11 cellular contexts compared by ENCODE assay signal in the genomic region with DNA sequence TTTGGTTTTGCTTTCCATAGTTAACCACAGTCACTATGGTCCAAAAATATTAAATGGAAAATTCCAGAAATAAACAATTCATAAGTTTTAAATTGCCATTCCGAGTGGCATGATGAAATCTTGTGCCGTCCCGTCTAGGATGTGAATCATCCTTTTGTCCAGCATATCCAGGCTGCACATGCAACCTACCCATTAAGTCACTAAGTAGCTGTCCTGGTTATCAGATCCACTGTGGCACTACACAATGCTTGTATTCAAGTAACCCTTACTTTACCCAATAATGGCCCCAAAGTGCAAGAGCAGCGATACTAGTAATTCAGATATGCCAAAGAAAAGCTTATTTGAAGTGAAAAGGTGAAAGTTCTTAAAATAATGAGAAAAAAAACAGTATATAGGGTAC. TPM values are rescaled to one million over a fixed set of nuclear protein-coding genes. Genes with fewer than 3 reads are reported as not detected.
DNase-seq lines count a peak whose midpoint lies in the region; FAIRE-seq and TF ChIP-seq lines count a peak whose summit lies in the region.
"Had no signal": no experiment of that assay in that cellular context is flagged by ENCODE, and none has a peak within 500 bp of the region (broad histone marks: within the 10 kb centered on the region; RNA-seq: fewer than 3 reads in every experiment).

No MANE protein-coding gene starts in this region.

- H3K79me2 ChIP-seq in osteoblast (ENCODE audit: insufficient read depth, low read length): peaks cover 98% of the 10 kb centered on the region

- intact Hi-C loops in ascending aorta (cut with DNase I): no loop called here

- peaks cover 64% of the 10 kb centered on the region for H4K20me1 ChIP-seq in osteoblast (ENCODE audit: insufficient read depth, low read length)

- no peak overlapping the region for H3K4me3 ChIP-seq in epithelial cell of esophagus (ENCODE audit: low read length)
- H3K4me3 ChIP-seq in osteoblast (ENCODE audit: insufficient read depth, low read length): no peak overlapping the region
- H3K4me3 ChIP-seq in ascending aorta: no peak overlapping the region
- H3K4me3 ChIP-seq: left ventricle myocardium inferior had no signal

- H3K9me3 ChIP-seq in osteoblast (ENCODE audit: low read depth, low read length) (no peaks in the 10 kb centered on the region), ascending aorta (no peaks in the 10 kb centered on the region)
- H3K9me3 ChIP-seq: left ventricle myocardium inferior had no signal

- DNase-seq in EH (ENCODE audit: low read depth) (peak; percentile 86), RKO (ENCODE audit: low spot score) (peak; percentile 62), epithelial cell of esophagus (ENCODE audit: low read depth) (peak; percentile 82), osteoblast (ENCODE audit: insufficient read length, low spot score, missing footprints) (peak; percentile 75), NCI-H2171 (lab: John Stamatoyannopoulos, UW) (no peak), ascending aorta (ENCODE audit: low spot score in 2 of 2) (no peak), frontal cortex (ENCODE audit: low spot score in 2 of 2) (no peak)
- no peak for DNase-seq in activated effector memory CD4-positive, alpha-beta T cell treated with Interleukin-2 at 50 U/mL for 16 hours
- DNase-seq: effector memory CD4-positive, alpha-beta T cell; left ventricle myocardium inferior had no signal

- peak overlapping the region; percentile 9 for H3K4me2 ChIP-seq in osteoblast (ENCODE audit: insufficient read depth, low read length)

- H3K27ac ChIP-seq in osteoblast (ENCODE audit: low read depth, low read length) (peak overlapping the region; percentile 69), ascending aorta (peak overlapping the region in 1 of 2 donors; percentile 26)

- H3K36me3 ChIP-seq in osteoblast (ENCODE audit: insufficient read depth, low read length): peaks cover 3% of the 10 kb centered on the region
- no peaks in the 10 kb centered on the region for H3K36me3 ChIP-seq in ascending aorta
- H3K36me3 ChIP-seq: left ventricle myocardium inferior had no signal

- TF ChIP-seq CTCF in epithelial cell of esophagus (IDR thresholded peaks at IDR 0.05; ENCODE audit: insufficient read depth, low read depth, low read length, missing control alignments) (no peak), osteoblast (IDR thresholded peaks at IDR 0.05; ENCODE audit: extremely low read depth, low read depth, low read length) (no peak), ascending aorta (IDR thresholded peaks at IDR 0.05) (no peak)

- H3K4me1 ChIP-seq in osteoblast (ENCODE audit: insufficient read depth, low read length) (peaks cover 10% of the 10 kb centered on the region), ascending aorta (peaks cover 0 to 6% of the 10 kb centered on the region in 2 donors)

- no peak for FAIRE-seq in frontal cortex (lab: Jason Lieb, UNC)
- FAIRE-seq: GM19239 had no signal

- no peaks in the 10 kb centered on the region for H3K27me3 ChIP-seq in osteoblast (ENCODE audit: insufficient read depth, low read length)
- no peaks in the 10 kb centered on the region for H3K27me3 ChIP-seq in ascending aorta

- no peak overlapping the region for H2AFZ ChIP-seq in osteoblast (ENCODE audit: low read length)

RNA-seq across cellular contexts. Expression of a gene that starts 10.7 kb away (rescaled TPM):
- total RNA-seq in osteoblast: 152 and 160 TPM in 2 replicates
- 59.3 TPM for total RNA-seq in ascending aorta
- total RNA-seq in frontal cortex: 177 TPM

Comparison
In these comparisons a context has a peak if more than half of its experiments do, and no peak if none do; other contexts are left out.
1. DNase-seq: peak in EH (single experiment), RKO (single experiment), epithelial cell of esophagus (single experiment) and osteoblast (single experiment); none in NCI-H2171 (single experiment), ascending aorta (0 of 2), frontal cortex (0 of 2) and activated effector memory CD4-positive, alpha-beta T cell treated with Interleukin-2 at 50 U/mL for 16 hours (single experiment).